In the genomic region with DNA sequence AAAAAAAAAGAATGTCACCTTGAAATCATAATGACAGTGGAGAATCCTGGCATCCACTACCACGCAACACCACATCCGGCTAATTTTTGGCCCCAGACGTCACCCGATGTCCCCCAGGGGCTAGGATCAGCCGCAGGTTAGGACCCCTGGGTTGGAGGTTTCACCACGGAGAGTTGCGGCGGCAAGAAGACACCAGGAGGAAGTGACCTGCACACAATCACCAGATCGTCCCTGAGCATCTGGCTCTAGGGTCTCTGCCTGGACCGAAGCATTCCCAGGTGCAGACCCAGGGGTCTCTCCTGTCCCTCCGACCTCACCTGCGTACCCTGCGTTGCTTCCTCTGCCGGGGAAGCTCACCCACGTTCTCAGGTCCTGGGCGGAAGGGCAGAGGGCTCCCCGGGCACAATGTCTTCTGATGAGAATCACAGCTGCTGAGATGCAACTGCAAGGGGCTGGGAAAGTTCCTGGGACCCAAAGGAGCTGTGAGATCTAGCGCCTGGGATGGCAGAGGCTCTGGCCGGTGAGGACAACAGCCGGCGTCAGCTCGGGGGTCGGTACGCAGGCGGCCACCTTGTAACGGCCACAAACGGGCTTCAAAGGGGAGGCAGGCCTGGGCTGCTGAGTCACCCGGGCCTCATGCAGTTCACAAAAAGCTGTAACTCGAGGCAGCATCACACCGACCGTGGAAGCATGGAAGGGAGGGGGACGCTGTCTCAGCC, we compare ENCODE assay signal across 12 cellular contexts.
DNase-seq lines count a peak whose midpoint lies in the region; ATAC-seq and TF ChIP-seq lines count a peak whose summit lies in the region.
"Had no signal": no experiment of that assay in that cellular context is flagged by ENCODE, and none has a peak within 500 bp of the region (broad histone marks: within the 10 kb centered on the region; RNA-seq: fewer than 3 reads in every experiment).

No MANE protein-coding gene starts in this region.

- 83% methylated on average over 32 of the region's 32 CpGs for WGBS in esophagus muscularis mucosa

- DNase-seq in Peyer's patch (peak in 2 of 3 donors; percentile 31 to 36), esophagus muscularis mucosa (ENCODE audit: extremely low spot score) (no peak), neural progenitor cell (ENCODE audit: low spot score) (peak; percentile 30), type B pancreatic cell (ENCODE audit: extremely low spot score, unreplicated experiment) (no peak), RPMI8226 (no peak), middle frontal gyrus (ENCODE audit: extremely low spot score, low spot score) (no peak), NOMO-1 treated with DMSO at 0.1 percent for 48 hours (lab: John Stamatoyannopoulos, UW; ENCODE audit: unreplicated experiment) (no peak)
- DNase-seq: activated gamma-delta T cell; central memory CD4-positive, alpha-beta T cell; NCI-H1930 had no signal

- H3F3A ChIP-seq in neural progenitor cell (ENCODE audit: low read depth): no peaks in the 10 kb centered on the region

- H3K79me2 ChIP-seq in neural progenitor cell (ENCODE audit: low read depth): no peaks in the 10 kb centered on the region

- no peaks in the 10 kb centered on the region for H4K20me1 ChIP-seq in neural progenitor cell (ENCODE audit: low read depth)

- no peak for TF ChIP-seq EP300 in esophagus muscularis mucosa (IDR thresholded peaks at IDR 0.05)

- H3K4me1 Mint-ChIP-seq in neural progenitor cell (peaks cover 20% of the 10 kb centered on the region), type B pancreatic cell (ENCODE audit: unreplicated experiment) (peaks cover 17% of the 10 kb centered on the region)
- H3K4me1 Mint-ChIP-seq: stimulated activated effector memory CD8-positive, alpha-beta T cell treated with anti-CD3 and anti-CD28 coated beads, Interleukin-12 subunit alpha, Interleukin-12 subunit beta, amount 100 ng/mL, for 72 hours had no signal

- H2AFZ ChIP-seq in neural progenitor cell (replicated peaks): no peak overlapping the region

- H3K36me3 ChIP-seq in Peyer's patch: no peaks in the 10 kb centered on the region
- H3K36me3 ChIP-seq in esophagus muscularis mucosa: no peaks in the 10 kb centered on the region
- no peaks in the 10 kb centered on the region for H3K36me3 ChIP-seq in neural progenitor cell

- H3K9me3 Mint-ChIP-seq in neural progenitor cell (peaks cover 19% of the 10 kb centered on the region), type B pancreatic cell (no peaks in the 10 kb centered on the region)

- H3K27me3 Mint-ChIP-seq in neural progenitor cell (ENCODE audit: insufficient read depth, low read depth) (peaks cover 5% of the 10 kb centered on the region), type B pancreatic cell (peaks cover 15% of the 10 kb centered on the region)

- H3K27ac Mint-ChIP-seq in neural progenitor cell (peak overlapping the region; percentile 16), type B pancreatic cell (peak overlapping the region; percentile 88)
- H3K27ac Mint-ChIP-seq: stimulated activated effector memory CD8-positive, alpha-beta T cell treated with anti-CD3 and anti-CD28 coated beads, Interleukin-12 subunit alpha, Interleukin-12 subunit beta, amount 100 ng/mL, for 72 hours had no signal

- peaks cover 0 to 9% (median 0%) of the 10 kb centered on the region in 4 donors for H3K4me1 ChIP-seq in Peyer's patch
- H3K4me1 ChIP-seq in esophagus muscularis mucosa: peaks cover 8 to 18% (median 14%) of the 10 kb centered on the region in 4 donors
- peaks cover 5% of the 10 kb centered on the region for H3K4me1 ChIP-seq in neural progenitor cell

- H3K27me3 ChIP-seq in Peyer's patch: no peaks in the 10 kb centered on the region
- H3K27me3 ChIP-seq in esophagus muscularis mucosa: no peaks in the 10 kb centered on the region
- no peaks in the 10 kb centered on the region for H3K27me3 ChIP-seq in neural progenitor cell

- H3K9me3 ChIP-seq in Peyer's patch (peaks cover 0 to 6% (median 3%) of the 10 kb centered on the region in 4 donors), esophagus muscularis mucosa (peaks cover 0 to 5% (median 1%) of the 10 kb centered on the region in 4 donors), neural progenitor cell (ENCODE audit: low read depth) (no peaks in the 10 kb centered on the region)

- H3K4me2 ChIP-seq in neural progenitor cell: no peak overlapping the region

- no peak for ATAC-seq in GM19452 (IDR thresholded peaks at IDR 0.05; ENCODE audit: unreplicated experiment)
- ATAC-seq: stimulated activated effector memory CD8-positive, alpha-beta T cell treated with anti-CD3 and anti-CD28 coated beads, Interleukin-12 subunit alpha, Interleukin-12 subunit beta, amount 100 ng/mL, for 72 hours had no signal

- H3K9ac ChIP-seq in neural progenitor cell: no peak overlapping the region

- TF ChIP-seq POLR2A in Peyer's patch (IDR thresholded peaks at IDR 0.05) (no peak), esophagus muscularis mucosa (IDR thresholded peaks at IDR 0.05; ENCODE audit: low read depth) (no peak)

- H3K36me3 Mint-ChIP-seq in neural progenitor cell: no peaks in the 10 kb centered on the region
- H3K36me3 Mint-ChIP-seq in type B pancreatic cell: no peaks in the 10 kb centered on the region
- H3K36me3 Mint-ChIP-seq: stimulated activated effector memory CD8-positive, alpha-beta T cell treated with anti-CD3 and anti-CD28 coated beads, Interleukin-12 subunit alpha, Interleukin-12 subunit beta, amount 100 ng/mL, for 72 hours had no signal

- no peak overlapping the region for H3K4me3 ChIP-seq in Peyer's patch
- no peak overlapping the region for H3K4me3 ChIP-seq in esophagus muscularis mucosa
- no peak overlapping the region for H3K4me3 ChIP-seq in neural progenitor cell

- H3K4me3 Mint-ChIP-seq in neural progenitor cell (no peak overlapping the region), type B pancreatic cell (no peak overlapping the region)
- H3K4me3 Mint-ChIP-seq: stimulated activated effector memory CD8-positive, alpha-beta T cell treated with anti-CD3 and anti-CD28 coated beads, Interleukin-12 subunit alpha, Interleukin-12 subunit beta, amount 100 ng/mL, for 72 hours had no signal

- H3K27ac ChIP-seq in Peyer's patch: peak overlapping the region in 2 of 4 donors; percentile 13 to 62
- H3K27ac ChIP-seq in esophagus muscularis mucosa (replicated peaks in 1 of 4): peak overlapping the region; percentile 31 to 66 (median 57)
- H3K27ac ChIP-seq in neural progenitor cell: no peak overlapping the region

- TF ChIP-seq CTCF in Peyer's patch (IDR thresholded peaks at IDR 0.05) (no peak), esophagus muscularis mucosa (IDR thresholded peaks at IDR 0.05) (no peak), neural progenitor cell (IDR thresholded peaks at IDR 0.05) (no peak), type B pancreatic cell (conservative IDR thresholded peaks at IDR 0.05) (no peak)

- intact Hi-C loops in esophagus muscularis mucosa (cut with DNase I): no loop called here

Comparison
In these comparisons a context has a peak if more than half of its experiments do, and no peak if none do; other contexts are left out.
1. DNase-seq: peak in Peyer's patch (2 of 3) and neural progenitor cell (single experiment); none in esophagus muscularis mucosa (single experiment), type B pancreatic cell (single experiment), RPMI8226 (single experiment), middle frontal gyrus (single experiment) and NOMO-1 treated with DMSO at 0.1 percent for 48 hours (single experiment).